Comparison of ENCODE assay signal across 17 cellular contexts in the genomic region with DNA sequence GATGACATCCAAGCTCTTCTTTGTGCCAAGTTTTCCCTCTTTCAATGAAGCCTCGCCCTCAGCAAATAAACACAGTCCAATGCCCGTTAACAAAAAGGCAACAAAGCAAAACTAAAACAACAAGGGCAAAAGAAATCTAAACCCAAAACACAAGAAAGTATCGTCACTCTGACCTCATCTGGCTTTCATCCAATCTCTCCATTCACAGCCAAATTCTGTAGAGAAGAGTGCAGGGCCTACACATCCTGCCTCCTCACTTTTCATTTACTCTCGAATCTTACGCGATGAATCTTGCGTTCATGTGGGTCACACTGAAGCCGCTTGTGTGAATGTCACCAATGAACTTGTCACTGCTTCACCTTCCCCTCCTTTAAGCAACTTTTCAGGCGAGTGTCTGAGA. TPM values are rescaled to one million over a fixed set of nuclear protein-coding genes. Genes with fewer than 3 reads are reported as not detected.
DNase-seq lines count a peak whose midpoint lies in the region; ATAC-seq and TF ChIP-seq lines count a peak whose summit lies in the region.
"Had no signal": no experiment of that assay in that cellular context is flagged by ENCODE, and none has a peak within 500 bp of the region (broad histone marks: within the 10 kb centered on the region; RNA-seq: fewer than 3 reads in every experiment).

No MANE protein-coding gene starts in this region.

- H3K56ac ChIP-seq in IMR-90 (ENCODE audit: extremely low read depth, insufficient read depth, low read length), result 0 out of 2 replicates have a peak overlapping the region, but pooled peaks have one; percentile 8

- DNase-seq in A172 (ENCODE audit: low spot score), result peak; percentile 40
- peak; percentile 73 for DNase-seq in IMR-90
- peak; percentile 23 for DNase-seq in brain microvascular endothelial cell
- DNase-seq in iris pigment epithelial cell (ENCODE audit: low read depth), result peak; percentile 60
- no peak for DNase-seq in gastrocnemius medialis
- no peak for DNase-seq in caudate nucleus (lab: John Stamatoyannopoulos, UW)
- DNase-seq in cerebellar cortex (ENCODE audit: low spot score), result no peak
- no peak for DNase-seq in NCI-H1694 treated with DMSO at 0.1 percent for 48 hours (lab: John Stamatoyannopoulos, UW)
- DNase-seq: activated CD4-positive, alpha-beta T cell treated with anti-CD3 and anti-CD28 coated beads for 36 hours; activated gamma-delta T cell treated with Interleukin-2 at 50 U/mL for 16 hours; amygdala; CD8-positive, alpha-beta memory T cell; NCI-H187 treated with DMSO at 0.1 percent for 48 hours; retina; stimulated activated naive CD4-positive, alpha-beta T cell; upper lobe of left lung had no signal

- POLR2A ChIA-PET in IMR-90 (lab: Charles Lee; ENCODE audit: unreplicated experiment), result interaction anchor here (0.7 kb wide), 1 partner anchor 1385 kb away, joined by 5 read pairs; no protein-coding TSS in a partner anchor

- no peak overlapping the region for H3K9ac ChIP-seq in IMR-90 (ENCODE audit: low read depth, low read length)
- H3K9ac ChIP-seq: neural progenitor cell had no signal

- H3K4ac ChIP-seq in IMR-90 (ENCODE audit: low read depth, low read length), result peak overlapping the region; percentile 87

- no peak overlapping the region for H2AK9ac ChIP-seq in IMR-90 (replicated peaks; ENCODE audit: low read depth, low read length, poor library complexity)

- H2BK120ac ChIP-seq in IMR-90 (ENCODE audit: low read depth, low read length), result peak overlapping the region; percentile 73

- H2AK5ac ChIP-seq in IMR-90 (ENCODE audit: low read depth, low read length), result peak overlapping the region; percentile 76

- H3K27ac ChIP-seq in IMR-90 (ENCODE audit: insufficient read depth, low read length), result no peak overlapping the region
- H3K27ac ChIP-seq in brain microvascular endothelial cell, result no peak overlapping the region
- H3K27ac ChIP-seq in gastrocnemius medialis, result no peak overlapping the region
- no peak overlapping the region for H3K27ac ChIP-seq in caudate nucleus (ENCODE audit: low read depth, low read length)
- H3K27ac ChIP-seq: neural progenitor cell, upper lobe of left lung had no signal

- H3K79me1 ChIP-seq in IMR-90 (ENCODE audit: low read depth in 1 of 2, low read length in 2 of 2), result peaks cover 0 to 34% of the 10 kb centered on the region in 2 experiments; a peak in 3 of 4 replicates

- H3K23ac ChIP-seq in IMR-90 (ENCODE audit: low read depth, low read length), result peak overlapping the region; percentile 33; the same call in 1 of the 2 replicates

- peak overlapping the region; percentile 17 to 70 for H4K8ac ChIP-seq in IMR-90 (ENCODE audit: low read depth in 2 of 2, low read length in 2 of 2)

- H2AFZ ChIP-seq in IMR-90 (replicated peaks; ENCODE audit: low read length, poor library complexity), result peak overlapping the region; percentile 27
- H2AFZ ChIP-seq: neural progenitor cell had no signal

- CTCF ChIA-PET in IMR-90 (lab: Yijun Ruan, JAX), result no interaction called here

- BruUV-seq in IMR-90 (replicated peaks; lab: Mats Ljungman, UMichigan), result no TSS peak

- H3K4me3 ChIP-seq in IMR-90 (ENCODE audit: insufficient read depth, low read depth, low read length), result no peak overlapping the region
- no peak overlapping the region for H3K4me3 ChIP-seq in brain microvascular endothelial cell (ENCODE audit: low read depth, low read length)
- no peak overlapping the region for H3K4me3 ChIP-seq in gastrocnemius medialis
- H3K4me3 ChIP-seq: neural progenitor cell, upper lobe of left lung had no signal

- dilution Hi-C loops in IMR-90 (cut with HindIII; ENCODE audit: low sequenced_read_pairs, unreplicated experiment), result no loop called here

- ATAC-seq in IMR-90 (ENCODE audit: low read depth), result no peak
- no peak for ATAC-seq in gastrocnemius medialis
- ATAC-seq: activated CD4-positive, alpha-beta T cell treated with anti-CD3 and anti-CD28 coated beads for 36 hours had no signal

- TF ChIP-seq POLR2A in IMR-90 (IDR thresholded peaks at IDR 0.05; ENCODE audit: low read depth, low read length) (no peak), gastrocnemius medialis (IDR thresholded peaks at IDR 0.05) (no peak)

- in situ Hi-C loops in IMR-90 (cut with MboI; ENCODE audit: low sequenced_read_pairs) (no loop called here), brain microvascular endothelial cell (cut with HindIII; ENCODE audit: low pct_ligation_motif_present, low sequenced_read_pairs) (no loop called here), gastrocnemius medialis (cut with MboI; ENCODE audit: low sequenced_read_pairs in 4 of 4) (no loop called here)

- no peak overlapping the region for H3K4me2 ChIP-seq in IMR-90 (ENCODE audit: low read depth, low read length)
- H3K4me2 ChIP-seq: neural progenitor cell had no signal

- H3K9me3 ChIP-seq in IMR-90 (ENCODE audit: control insufficient read depth, insufficient read depth, low read length) (no peaks in the 10 kb centered on the region), gastrocnemius medialis (no peaks in the 10 kb centered on the region)
- H3K9me3 ChIP-seq: upper lobe of left lung had no signal

- TF ChIP-seq CTCF in IMR-90 (conservative IDR thresholded peaks at IDR 0.05; ENCODE audit: low read depth, low read length), result no peak
- TF ChIP-seq CTCF in brain microvascular endothelial cell (IDR thresholded peaks at IDR 0.05; ENCODE audit: low read depth, low read length, missing control alignments), result no peak
- no peak for TF ChIP-seq CTCF in gastrocnemius medialis (IDR thresholded peaks at IDR 0.05 in 4 of 5, conservative IDR thresholded peaks at IDR 0.05 in 1 of 5)

- peak overlapping the region; percentile 97 for H2BK20ac ChIP-seq in IMR-90 (ENCODE audit: low read depth, low read length)

- no peaks in the 10 kb centered on the region for H4K20me1 ChIP-seq in IMR-90 (ENCODE audit: insufficient read depth, low read length)

- no peaks in the 10 kb centered on the region for H3K36me3 ChIP-seq in IMR-90 (ENCODE audit: control insufficient read depth, insufficient read depth, low read length)
- H3K36me3 ChIP-seq in brain microvascular endothelial cell (replicated peaks), result no peaks in the 10 kb centered on the region
- H3K36me3 ChIP-seq in gastrocnemius medialis, result no peaks in the 10 kb centered on the region
- H3K36me3 ChIP-seq: neural progenitor cell, upper lobe of left lung had no signal

- peak overlapping the region; percentile 89 for H4K91ac ChIP-seq in IMR-90 (ENCODE audit: insufficient read depth, low read depth, low read length)

- H3K14ac ChIP-seq in IMR-90 (replicated peaks; ENCODE audit: low read depth, low read length), result peak overlapping the region; percentile 61

- peaks cover 14% of the 10 kb centered on the region for H3K9me1 ChIP-seq in IMR-90 (ENCODE audit: insufficient read depth, low read length)

- WGBS in IMR-90 (ENCODE audit: extremely low coverage in 2 of 2, insufficient read length in 1 of 2), 2 experiments, result 10% methylated on average over 2 of the region's 9 CpGs; no CpG with 5 or more reads in 1 of the 2 experiments

- no peaks in the 10 kb centered on the region for H3K27me3 ChIP-seq in IMR-90 (ENCODE audit: control insufficient read depth, insufficient read depth, low read length)
- no peaks in the 10 kb centered on the region for H3K27me3 ChIP-seq in brain microvascular endothelial cell (replicated peaks)
- no peaks in the 10 kb centered on the region for H3K27me3 ChIP-seq in gastrocnemius medialis
- H3K27me3 ChIP-seq: neural progenitor cell, upper lobe of left lung had no signal

- H2BK5ac ChIP-seq in IMR-90 (ENCODE audit: low read depth, low read length, poor library complexity, severe bottlenecking), result peak overlapping the region; percentile 23

- H4K5ac ChIP-seq in IMR-90 (ENCODE audit: low read depth, low read length), result peak overlapping the region; percentile 0

- peak overlapping the region; percentile 12; the same call in 1 of the 2 replicates for H3K18ac ChIP-seq in IMR-90 (ENCODE audit: low read depth, low read length)

- H2BK15ac ChIP-seq in IMR-90 (ENCODE audit: low read depth, low read length), result peak overlapping the region; percentile 89; the same call in 2 of the 3 replicates

- TF ChIP-seq RAD21 in IMR-90 (IDR thresholded peaks at IDR 0.05; ENCODE audit: low read length), result no peak

- intact Hi-C loops in IMR-90 (cut with micrococcal nuclease) (loop anchor here (10.0 kb wide), 1 partner anchor 575 kb away; no protein-coding TSS in a partner anchor), gastrocnemius medialis (cut with DNase I; ENCODE audit: low total_unique reads) (no loop called here)

- H3K4me1 ChIP-seq in IMR-90 (ENCODE audit: control insufficient read depth, insufficient read depth, low read length) (peaks cover 5% of the 10 kb centered on the region; the same call in 1 of the 2 replicates), gastrocnemius medialis (no peaks in the 10 kb centered on the region)
- H3K4me1 ChIP-seq: neural progenitor cell had no signal

TF ChIP-seq in IMR-90, 13 proteins besides CTCF, POLR2A, EP300 and RAD21 (continues in another document):
- TF ChIP-seq SMC3 (IDR thresholded peaks at IDR 0.05; ENCODE audit: low read depth, low read length), result no peak
- TF ChIP-seq FOS (IDR thresholded peaks at IDR 0.05; ENCODE audit: low read depth, low read length), result no peak
- no peak for TF ChIP-seq RCOR1 (IDR thresholded peaks at IDR 0.05; ENCODE audit: insufficient replicate concordance, low read length)
- no peak for TF ChIP-seq BHLHE40 (IDR thresholded peaks at IDR 0.05; ENCODE audit: low read depth, low read length)
- TF ChIP-seq NFE2L2 (IDR thresholded peaks at IDR 0.05; ENCODE audit: low read depth, low read length), result no peak
- TF ChIP-seq CEBPB (IDR thresholded peaks at IDR 0.05; ENCODE audit: low read depth, low read length), result no peak
- no peak for TF ChIP-seq MAZ (IDR thresholded peaks at IDR 0.05; ENCODE audit: borderline replicate concordance, low read depth, low read length)
- TF ChIP-seq, protein P1, sequence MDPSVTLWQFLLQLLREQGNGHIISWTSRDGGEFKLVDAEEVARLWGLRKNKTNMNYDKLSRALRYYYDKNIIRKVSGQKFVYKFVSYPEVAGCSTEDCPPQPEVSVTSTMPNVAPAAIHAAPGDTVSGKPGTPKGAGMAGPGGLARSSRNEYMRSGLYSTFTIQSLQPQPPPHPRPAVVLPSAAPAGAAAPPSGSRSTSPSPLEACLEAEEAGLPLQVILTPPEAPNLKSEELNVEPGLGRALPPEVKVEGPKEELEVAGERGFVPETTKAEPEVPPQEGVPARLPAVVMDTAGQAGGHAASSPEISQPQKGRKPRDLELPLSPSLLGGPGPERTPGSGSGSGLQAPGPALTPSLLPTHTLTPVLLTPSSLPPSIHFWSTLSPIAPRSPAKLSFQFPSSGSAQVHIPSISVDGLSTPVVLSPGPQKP (IDR thresholded peaks at IDR 0.05; ENCODE audit: borderline replicate concordance, low read depth, low read length), result no peak
- no peak for TF ChIP-seq RFX5 (IDR thresholded peaks at IDR 0.05; ENCODE audit: low read depth, low read length)

RNA-seq across cellular contexts. Expression of a gene that starts 15.9 kb away (rescaled TPM):
- not detected in 2 replicates for total RNA-seq in A172 (2014; rRNA removed; shearing (Covaris generic))
- total RNA-seq in IMR-90 (2012; rRNA removed) (2.2 and 3.4 TPM in 2 replicates), gastrocnemius medialis (1 to 10 TPM in 3 of 4 donors, not detected in 1; 2.1 to 6.7 (median 5.5) TPM)
- 1.1 and 1.2 TPM in 2 replicates for polyA plus RNA-seq in IMR-90 (2012; rRNA removed)
- 0.76 and 0.79 TPM in 2 replicates for polyA plus RNA-seq in IMR-90 (2012; cell fraction: cytosol; rRNA removed)
- polyA plus RNA-seq in IMR-90 (2012; cell fraction: nucleus; rRNA removed; ENCODE audit: low replicate concordance), result 1.9 and 4.7 TPM in 2 replicates
- polyA plus RNA-seq: CD8-positive, alpha-beta memory T cell had no signal

Comparison
In these comparisons a context has a peak if more than half of its experiments do, and no peak if none do; other contexts are left out.
1. DNase-seq: peak in A172 (single experiment), IMR-90 (single experiment), brain microvascular endothelial cell (single experiment) and iris pigment epithelial cell (single experiment); none in gastrocnemius medialis (0 of 2), caudate nucleus (0 of 61), cerebellar cortex (single experiment) and NCI-H1694 treated with DMSO at 0.1 percent for 48 hours (single experiment).